8 cellular contexts compared by ENCODE assay signal in genomic region chr12:57127101-57127709, GRCh38. TPM values are rescaled to one million over a fixed set of nuclear protein-coding genes. Genes with fewer than 3 reads are reported as not detected.
DNase-seq lines count a peak whose midpoint lies in the region; ATAC-seq and TF ChIP-seq lines count a peak whose summit lies in the region.

No MANE protein-coding gene starts in this region.

- TF ChIP-seq POLR2A in esophagus squamous epithelium (IDR thresholded peaks at IDR 0.05) = no peak

- 3 to 5% methylated on average over 13 to 14 of the region's 26 CpGs for WGBS in esophagus squamous epithelium, 2 donors
- WGBS in aorta, 2 donors = 2 to 3% methylated on average over 26 of the region's 26 CpGs

- H3K4me1 Mint-ChIP-seq in natural killer cell treated with Interleukin-12 subunit alpha and Interleukin-12 subunit beta and Interleukin-15 and Interleukin-18, amount 100 ng/mL, for 72 hours (ENCODE audit: low read depth in 2 of 2) = peaks cover 6 to 7% of the 10 kb centered on the region in 2 donors

- peaks cover 22 to 37% of the 10 kb centered on the region in 2 donors for H3K27me3 Mint-ChIP-seq in natural killer cell treated with Interleukin-12 subunit alpha and Interleukin-12 subunit beta and Interleukin-15 and Interleukin-18, amount 100 ng/mL, for 72 hours

- H3K4me1 ChIP-seq in esophagus squamous epithelium = peaks cover 29 to 64% (median 44%) of the 10 kb centered on the region in 3 donors
- peaks cover 4% of the 10 kb centered on the region in 2 donors for H3K4me1 ChIP-seq in aorta (ENCODE audit: control insufficient read depth in 1 of 2, insufficient read depth in 2 of 2, low read length in 2 of 2)

- ATAC-seq in natural killer cell treated with Interleukin-12 subunit alpha and Interleukin-12 subunit beta and Interleukin-15 and Interleukin-18, amount 100 ng/mL, for 72 hours = no peak
- ATAC-seq in aorta (ENCODE audit: low FRiP score) = peak; percentile 55
- ATAC-seq in HG03175 (IDR thresholded peaks at IDR 0.05; ENCODE audit: unreplicated experiment) = no peak

- peaks cover 6% of the 10 kb centered on the region for H3K36me3 Mint-ChIP-seq in natural killer cell treated with Interleukin-12 subunit alpha and Interleukin-12 subunit beta and Interleukin-15 and Interleukin-18, amount 100 ng/mL, for 72 hours

- in situ Hi-C loops in GM13976 (cut with MboI; ENCODE audit: low sequenced_read_pairs, unreplicated experiment) = no loop called here

- no peaks in the 10 kb centered on the region for H3K9me3 Mint-ChIP-seq in natural killer cell treated with Interleukin-12 subunit alpha and Interleukin-12 subunit beta and Interleukin-15 and Interleukin-18, amount 100 ng/mL, for 72 hours

- TF ChIP-seq CTCF in 22Rv1 (IDR thresholded peaks at IDR 0.05) (peak; percentile 63), GM13976 (IDR thresholded peaks at IDR 0.05; ENCODE audit: borderline replicate concordance, control extremely low read depth, extremely low read depth, insufficient read depth, missing control alignments) (peak; percentile 26), esophagus squamous epithelium (IDR thresholded peaks at IDR 0.05) (peak in 3 of 6 experiments; percentile 24 to 43 (median 36))

- H3K27ac Mint-ChIP-seq in natural killer cell treated with Interleukin-12 subunit alpha and Interleukin-12 subunit beta and Interleukin-15 and Interleukin-18, amount 100 ng/mL, for 72 hours = peak overlapping the region in 1 of 2 donors; percentile 47

- H3K27me3 ChIP-seq in esophagus squamous epithelium (peaks cover 0 to 13% (median 0%) of the 10 kb centered on the region in 4 donors), aorta (ENCODE audit: control insufficient read depth in 1 of 2, insufficient read depth in 2 of 2, low read length in 1 of 2) (no peaks in the 10 kb centered on the region)

- H3K36me3 ChIP-seq in esophagus squamous epithelium (no peaks in the 10 kb centered on the region), aorta (ENCODE audit: control insufficient read depth in 1 of 2, insufficient read depth in 2 of 2, low read length in 1 of 2) (no peaks in the 10 kb centered on the region)

- DNase-seq in GM13976 (ENCODE audit: low spot score) (peak; percentile 58), NCI-H524 treated with DMSO at 0.1 percent for 48 hours (lab: John Stamatoyannopoulos, UW) (peak; percentile 4), esophagus squamous epithelium (lab: John Stamatoyannopoulos, UW) (no peak), aorta (peak; percentile 88 to 89)
- peak; percentile 72 for DNase-seq in activated CD8-positive, alpha-beta memory T cell treated with anti-CD3 and anti-CD28 coated beads, Interleukin-2, amount 50 U/mL, for 48 hours
- DNase-seq in natural killer cell treated with Interleukin-12 subunit alpha and Interleukin-12 subunit beta and Interleukin-15 and Interleukin-18, amount 100 ng/mL, for 72 hours (ENCODE audit: low spot score) = peak; percentile 55

- peak overlapping the region; percentile 77 for H3K4me3 Mint-ChIP-seq in natural killer cell treated with Interleukin-12 subunit alpha and Interleukin-12 subunit beta and Interleukin-15 and Interleukin-18, amount 100 ng/mL, for 72 hours

- intact Hi-C loops in esophagus squamous epithelium (cut with DNase I) (loop anchor here (2.0 kb wide), 1 partner anchor 56 kb away; no protein-coding TSS in a partner anchor), aorta (cut with DNase I) (no loop called here)

- H3K9me3 ChIP-seq in esophagus squamous epithelium (no peaks in the 10 kb centered on the region), aorta (ENCODE audit: control insufficient read depth, low read length) (no peaks in the 10 kb centered on the region)

- H3K27ac ChIP-seq in 22Rv1 (peak overlapping the region; percentile 75), esophagus squamous epithelium (peak overlapping the region; percentile 97 to 100 (median 98)), aorta (ENCODE audit: low read depth in 1 of 2, low read length in 2 of 2) (peak overlapping the region in 1 of 2 donors; percentile 23)

- H3K4me3 ChIP-seq in esophagus squamous epithelium = peak overlapping the region; percentile 69 to 87 (median 76)
- peak overlapping the region; percentile 55 to 94 for H3K4me3 ChIP-seq in aorta (ENCODE audit: low read length in 2 of 2)

RNA-seq across cellular contexts. Expression of gene LRP1, which starts 1.1 kb away (rescaled TPM):
- 100 to 1,000 TPM in 1 of 4 donors, 10 to 100 TPM in 3; 60.8 to 147 (median 81.9) TPM for total RNA-seq in esophagus squamous epithelium
- total RNA-seq in natural killer cell treated with Interleukin-12 subunit alpha and Interleukin-12 subunit beta and Interleukin-15 and Interleukin-18, amount 100 ng/mL, for 72 hours = under 1 TPM; 0.42 to 0.45 TPM
- 100 to 1,000 TPM; 517 to 992 TPM for total RNA-seq in aorta
- polyA plus RNA-seq in aorta = 100 to 1,000 TPM in 1 of 2 donors, 10 to 100 TPM in 1; 36.8 to 223 TPM

RNA-seq across cellular contexts. Expression of gene STAT6, which starts 16.0 kb away (rescaled TPM):
- total RNA-seq in esophagus squamous epithelium (100 to 1,000 TPM in 2 of 4 donors, 10 to 100 TPM in 2; 72.7 to 138 (median 102) TPM), aorta (100 to 1,000 TPM; 199 to 258 TPM)
- 100 to 1,000 TPM; 158 to 198 TPM for total RNA-seq in natural killer cell treated with Interleukin-12 subunit alpha and Interleukin-12 subunit beta and Interleukin-15 and Interleukin-18, amount 100 ng/mL, for 72 hours
- 100 to 1,000 TPM in 1 of 2 donors, 10 to 100 TPM in 1; 99.8 to 382 TPM for polyA plus RNA-seq in aorta

RNA-seq across cellular contexts. Expression of gene LRP1-AS, which starts 20.2 kb away (rescaled TPM):
- total RNA-seq in esophagus squamous epithelium = not detected
- total RNA-seq in natural killer cell treated with Interleukin-12 subunit alpha and Interleukin-12 subunit beta and Interleukin-15 and Interleukin-18, amount 100 ng/mL, for 72 hours = not detected
- total RNA-seq in aorta = not detected
- not detected for polyA plus RNA-seq in aorta

RNA-seq across cellular contexts. Expression of gene NAB2, which starts 38.3 kb away (rescaled TPM):
- total RNA-seq in esophagus squamous epithelium (10 to 100 TPM in 3 of 4 donors, 1 to 10 TPM in 1; 9.1 to 25.2 (median 13.3) TPM), aorta (10 to 100 TPM; 31.6 to 48.4 TPM)
- total RNA-seq in natural killer cell treated with Interleukin-12 subunit alpha and Interleukin-12 subunit beta and Interleukin-15 and Interleukin-18, amount 100 ng/mL, for 72 hours = 1 to 10 TPM; 7.7 to 8.0 TPM
- polyA plus RNA-seq in aorta = 10 to 100 TPM; 19.8 to 32.2 TPM

RNA-seq across cellular contexts. Expression of gene NEMP1, which starts 48.6 kb away (rescaled TPM):
- total RNA-seq in esophagus squamous epithelium (1 to 10 TPM; 4.1 to 7.6 (median 6.7) TPM), aorta (1 to 10 TPM; 7.6 to 10.0 TPM)
- total RNA-seq in natural killer cell treated with Interleukin-12 subunit alpha and Interleukin-12 subunit beta and Interleukin-15 and Interleukin-18, amount 100 ng/mL, for 72 hours = 10 to 100 TPM; 25.5 to 34.1 TPM
- 1 to 10 TPM in 1 of 2 donors, under 1 TPM in 1; 0.75 to 5.8 TPM for polyA plus RNA-seq in aorta

Comparison
In these comparisons a context has a peak if more than half of its experiments do, and no peak if none do; other contexts are left out.
1. RNA of gene LRP1, which starts 1.1 kb away (total RNA-seq): 517 to 992 TPM in aorta and 60.8 to 147 TPM in esophagus squamous epithelium; 0.42 to 0.45 TPM in natural killer cell treated with Interleukin-12 subunit alpha and Interleukin-12 subunit beta and Interleukin-15 and Interleukin-18, amount 100 ng/mL, for 72 hours; every median in the first group is over 10 times any median in the second.